26 cellular contexts compared by ENCODE assay signal in genomic region chr1:159746676-159747075, GRCh38. TPM values are rescaled to one million over a fixed set of nuclear protein-coding genes. Genes with fewer than 3 reads are reported as not detected.
"Had no signal": no experiment of that assay in that cellular context is flagged by ENCODE, and none has a peak within 500 bp of the region (broad histone marks: within the 10 kb centered on the region; RNA-seq: fewer than 3 reads in every experiment).

No MANE protein-coding gene starts in this region.

- H3K9ac ChIP-seq: neural progenitor cell had no signal

- H3K4me1 Mint-ChIP-seq: activated CD8-positive, alpha-beta memory T cell treated with anti-CD3 and anti-CD28 coated beads, Interleukin-2, amount 10 ng/mL, durations not matched to agents 7 days and 5 days; naive B cell; neural progenitor cell had no signal

- H3K9me3 Mint-ChIP-seq: activated CD4-positive, alpha-beta memory T cell treated with anti-CD3 and anti-CD28 coated beads for 36 hours; activated T-helper 2 cell treated with anti-CD3 and anti-CD28 coated beads, Interferon-gamma antibody, Interleukin-2, Interleukin-4, amounts not matched to agents 10 μg/mL and 5 μg/mL and 100 μg/mL, durations not matched to agents 14 hours and 24 hours and 36 hours had no signal

- H3K9me3 ChIP-seq: adrenal gland, body of pancreas, ovary, upper lobe of left lung had no signal

- H3K36me3 Mint-ChIP-seq: activated CD8-positive, alpha-beta memory T cell treated with anti-CD3 and anti-CD28 coated beads, Interleukin-2, amount 10 ng/mL, durations not matched to agents 7 days and 5 days; naive B cell; neural progenitor cell had no signal

- H3K27ac ChIP-seq: adrenal gland, body of pancreas, epithelial cell of prostate, left lung, neural progenitor cell, ovary, sigmoid colon, upper lobe of left lung, WERI-Rb-1 had no signal

- ATAC-seq: activated CD8-positive, alpha-beta memory T cell treated with anti-CD3 and anti-CD28 coated beads, Interleukin-2, amount 10 ng/mL, durations not matched to agents 7 days and 5 days; body of pancreas; effector memory CD8-positive, alpha-beta T cell; left lung had no signal

- H3K4me2 ChIP-seq: neural progenitor cell had no signal

- FAIRE-seq: kidney had no signal

- H3K4me3 Mint-ChIP-seq: activated CD4-positive, alpha-beta memory T cell treated with anti-CD3 and anti-CD28 coated beads for 36 hours; activated CD8-positive, alpha-beta memory T cell treated with anti-CD3 and anti-CD28 coated beads, Interleukin-2, amount 10 ng/mL, durations not matched to agents 7 days and 5 days; effector memory CD8-positive, alpha-beta T cell; naive B cell; neural progenitor cell; stimulated activated naive CD8-positive, alpha-beta T cell treated with anti-CD3 and anti-CD28 coated beads, Interleukin-15, Interleukin-2, amounts not matched to agents 100 ng/mL and 50 ng/mL, for 24 hours had no signal

- H3K27me3 ChIP-seq: adrenal gland, body of pancreas, left lung, neural progenitor cell, ovary, sigmoid colon, spleen, upper lobe of left lung had no signal

- H3K4me1 ChIP-seq: neural progenitor cell, sigmoid colon had no signal

- H3K4me3 ChIP-seq: adrenal gland, body of pancreas, left lung, neural progenitor cell, ovary, sigmoid colon, spleen, upper lobe of left lung had no signal

- H3K27ac Mint-ChIP-seq: activated CD4-positive, alpha-beta memory T cell treated with anti-CD3 and anti-CD28 coated beads for 36 hours; activated CD8-positive, alpha-beta memory T cell treated with anti-CD3 and anti-CD28 coated beads, Interleukin-2, amount 10 ng/mL, durations not matched to agents 7 days and 5 days; activated T-helper 2 cell treated with anti-CD3 and anti-CD28 coated beads, Interferon-gamma antibody, Interleukin-2, Interleukin-4, amounts not matched to agents 10 μg/mL and 5 μg/mL and 100 μg/mL, durations not matched to agents 14 hours and 24 hours and 36 hours; effector memory CD8-positive, alpha-beta T cell; naive B cell; neural progenitor cell; stimulated activated naive CD8-positive, alpha-beta T cell treated with anti-CD3 and anti-CD28 coated beads, Interleukin-15, Interleukin-2, amounts not matched to agents 100 ng/mL and 50 ng/mL, for 24 hours had no signal

- H3K36me3 ChIP-seq: adrenal gland, left lung, neural progenitor cell, ovary, sigmoid colon, spleen, upper lobe of left lung, WERI-Rb-1 had no signal

- DNase-seq: activated CD4-positive, alpha-beta memory T cell treated with anti-CD3 and anti-CD28 coated beads for 36 hours; activated CD8-positive, alpha-beta memory T cell treated with anti-CD3 and anti-CD28 coated beads, Interleukin-2, amount 10 ng/mL, durations not matched to agents 7 days and 5 days; activated naive CD4-positive, alpha-beta T cell treated with anti-CD3 and anti-CD28 coated beads, Interleukin-2, amount 50 U/mL, for 16 hours; activated T-cell treated with anti-CD3 and anti-CD28 coated beads, Interleukin-2, amount 50 U/mL, for 1 hour; adrenal gland; body of pancreas; central memory CD4-positive, alpha-beta T cell; cortex of kidney; effector memory CD8-positive, alpha-beta T cell; hippocampal formation; kidney; left lung; naive B cell; ovary; sigmoid colon; spleen; T-helper 9 cell; upper lobe of left lung; WERI-Rb-1 had no signal

RNA-seq across cellular contexts. Expression of gene CRP, which starts 32.3 kb away (rescaled TPM):
- total RNA-seq: activated CD4-positive, alpha-beta memory T cell treated with anti-CD3 and anti-CD28 coated beads for 36 hours; activated CD8-positive, alpha-beta memory T cell treated with anti-CD3 and anti-CD28 coated beads, Interleukin-2, amount 10 ng/mL, durations not matched to agents 7 days and 5 days; activated T-helper 2 cell treated with anti-CD3 and anti-CD28 coated beads, Interferon-gamma antibody, Interleukin-2, Interleukin-4, amounts not matched to agents 10 μg/mL and 5 μg/mL and 100 μg/mL, durations not matched to agents 14 hours and 24 hours and 36 hours; fibroblast of lung; glomerular endothelial cell; kidney; left lung; sigmoid colon; temporal lobe had no signal

RNA-seq across cellular contexts. Expression of gene FCRL6, which starts 55.5 kb away (rescaled TPM):
- total RNA-seq: activated CD4-positive, alpha-beta memory T cell treated with anti-CD3 and anti-CD28 coated beads for 36 hours; activated T-helper 2 cell treated with anti-CD3 and anti-CD28 coated beads, Interferon-gamma antibody, Interleukin-2, Interleukin-4, amounts not matched to agents 10 μg/mL and 5 μg/mL and 100 μg/mL, durations not matched to agents 14 hours and 24 hours and 36 hours; fibroblast of lung; glomerular endothelial cell; sigmoid colon had no signal
